ENCODE assay signal across 20 cellular contexts in genomic region chr3:189551007-189551406, GRCh38.
A peak's percentile ranks its signal among the peaks of the same experiment; 100 is the strongest.
DNase-seq lines count a peak whose midpoint lies in the region; ATAC-seq and TF ChIP-seq lines count a peak whose summit lies in the region.
"Had no signal": no experiment of that assay in that cellular context is flagged by ENCODE, and none has a peak within 500 bp of the region (broad histone marks: within the 10 kb centered on the region; RNA-seq: fewer than 3 reads in every experiment).

No MANE protein-coding gene starts in this region.

- H3K4me3 ChIP-seq in HCT116 (replicated peaks in 1 of 2; ENCODE audit: low read depth in 1 of 2, low read length in 2 of 2), result no peak overlapping the region
- no peak overlapping the region for H3K4me3 ChIP-seq in HEK293 (ENCODE audit: low read depth, low read length)
- H3K4me3 ChIP-seq in astrocyte of the spinal cord (ENCODE audit: low read depth, low read length), result no peak overlapping the region
- no peak overlapping the region for H3K4me3 ChIP-seq in neural progenitor cell
- no peak overlapping the region for H3K4me3 ChIP-seq in Caco-2 (ENCODE audit: low read depth, low read length)
- H3K4me3 ChIP-seq: BLaER1 had no signal

- in situ Hi-C loops in astrocyte of the spinal cord (cut with HindIII; ENCODE audit: low sequenced_read_pairs), result no loop called here

- TF ChIP-seq CTCF in HCT116 (IDR thresholded peaks at IDR 0.05 in 2 of 3, conservative IDR thresholded peaks at IDR 0.05 in 1 of 3; ENCODE audit: borderline replicate concordance in 1 of 3, insufficient read depth in 1 of 3, low read depth in 2 of 3, low read length in 2 of 3), result no peak
- no peak for TF ChIP-seq CTCF in HEK293 (tag by site-specific recombination; IDR thresholded peaks at IDR 0.05)
- TF ChIP-seq CTCF in astrocyte of the spinal cord (IDR thresholded peaks at IDR 0.05; ENCODE audit: low read depth, low read length), result no peak
- no peak for TF ChIP-seq CTCF in neural progenitor cell (IDR thresholded peaks at IDR 0.05)
- TF ChIP-seq CTCF in Caco-2 (IDR thresholded peaks at IDR 0.05; ENCODE audit: insufficient read depth in 1 of 2, low read depth in 1 of 2, low read length in 1 of 2, severe bottlenecking in 1 of 2, unreplicated experiment in 1 of 2), result no peak

- POLR2A ChIA-PET in HCT116 (lab: Charles Lee) (no interaction called here), HEK293 (lab: Yijun Ruan, JAX) (no interaction called here), Caco-2 (lab: Charles Lee) (no interaction called here)

- H4K20me1 ChIP-seq in HCT116 (ENCODE audit: insufficient read depth) (no peaks in the 10 kb centered on the region), neural progenitor cell (ENCODE audit: low read depth) (no peaks in the 10 kb centered on the region)
- H4K20me1 ChIP-seq: BLaER1 had no signal

- H3K4me1 ChIP-seq in HCT116 (ENCODE audit: control insufficient read depth in 1 of 2, insufficient read depth in 2 of 2, low read length in 2 of 2) (no peaks in the 10 kb centered on the region), HEK293 (ENCODE audit: control insufficient read depth, insufficient read depth, low read length) (no peaks in the 10 kb centered on the region), neural progenitor cell (no peaks in the 10 kb centered on the region), Caco-2 (no peaks in the 10 kb centered on the region)
- H3K4me1 ChIP-seq: BE2C, BLaER1 had no signal

- H3K4me2 ChIP-seq in HCT116 (ENCODE audit: low read length), result no peak overlapping the region
- no peak overlapping the region for H3K4me2 ChIP-seq in neural progenitor cell
- H3K4me2 ChIP-seq: BLaER1 had no signal

- no peaks in the 10 kb centered on the region for H3K36me3 Mint-ChIP-seq in neural progenitor cell
- no peaks in the 10 kb centered on the region for H3K36me3 Mint-ChIP-seq in Caco-2 (ENCODE audit: insufficient read depth, unreplicated experiment)
- H3K36me3 Mint-ChIP-seq: CD14-positive monocyte had no signal

- H3K79me2 ChIP-seq in HCT116 (ENCODE audit: insufficient read depth, low read length) (no peaks in the 10 kb centered on the region), neural progenitor cell (ENCODE audit: low read depth) (no peaks in the 10 kb centered on the region)

- no peaks in the 10 kb centered on the region for H3K36me3 ChIP-seq in HCT116 (ENCODE audit: control insufficient read depth in 1 of 2, insufficient read depth in 2 of 2, low read length in 2 of 2)
- H3K36me3 ChIP-seq in HEK293 (ENCODE audit: control insufficient read depth in 2 of 2, insufficient read depth in 1 of 2, low read length in 2 of 2), result no peaks in the 10 kb centered on the region
- H3K36me3 ChIP-seq in neural progenitor cell, result no peaks in the 10 kb centered on the region
- H3K36me3 ChIP-seq in Caco-2 (ENCODE audit: control insufficient read depth, insufficient read depth, low read length), result no peaks in the 10 kb centered on the region
- H3K36me3 ChIP-seq: BE2C, BLaER1 had no signal

- H3K4me1 Mint-ChIP-seq in neural progenitor cell, result no peaks in the 10 kb centered on the region
- no peaks in the 10 kb centered on the region for H3K4me1 Mint-ChIP-seq in Caco-2 (ENCODE audit: low read depth, unreplicated experiment)
- H3K4me1 Mint-ChIP-seq: CD14-positive monocyte; CD4-positive, alpha-beta memory T cell; CD8-positive, alpha-beta memory T cell had no signal

- no peak overlapping the region for H2AFZ ChIP-seq in HCT116 (ENCODE audit: low read depth, low read length, poor library complexity, severe bottlenecking)
- no peak overlapping the region for H2AFZ ChIP-seq in neural progenitor cell (replicated peaks)

- peaks cover 0 to 10% of the 10 kb centered on the region in 2 experiments; a peak in 2 of 4 replicates for H3K9me3 ChIP-seq in HCT116 (ENCODE audit: control insufficient read depth in 1 of 2, insufficient read depth in 1 of 2, low read depth in 1 of 2, low read length in 2 of 2)
- H3K9me3 ChIP-seq in HEK293 (ENCODE audit: control insufficient read depth, insufficient read depth, low read depth, low read length), result no peaks in the 10 kb centered on the region
- no peaks in the 10 kb centered on the region for H3K9me3 ChIP-seq in neural progenitor cell (ENCODE audit: low read depth)
- peaks cover 4% of the 10 kb centered on the region; the same call in 1 of the 2 replicates for H3K9me3 ChIP-seq in Caco-2
- H3K9me3 ChIP-seq: BE2C had no signal

- no peak overlapping the region for H3K9ac ChIP-seq in HCT116 (ENCODE audit: low read length)
- no peak overlapping the region for H3K9ac ChIP-seq in neural progenitor cell
- H3K9ac ChIP-seq: BLaER1 had no signal

- DNase-seq in HCT116 (ENCODE audit: low read depth, low spot score), result no peak
- DNase-seq in astrocyte of the spinal cord (ENCODE audit: low read depth, low spot score), result peak; percentile 4
- DNase-seq in myocyte (ENCODE audit: low read depth), result peak; percentile 13
- no peak for DNase-seq in neural progenitor cell (ENCODE audit: low spot score)
- no peak for DNase-seq in Caco-2
- no peak for DNase-seq in activated CD4-positive, CD25-positive, alpha-beta regulatory T cell (lab: John Stamatoyannopoulos, UW)
- DNase-seq: 8988T; ACHN; BE2C; C1 segment of cervical spinal cord; Calu3; CD4-positive, alpha-beta memory T cell; CD4-positive, CD25-positive, alpha-beta regulatory T cell; CD8-positive, alpha-beta memory T cell; COR-L47; DMS79 treated with DMSO at 0.1 percent for 48 hours; GF-D8 had no signal

- no peak overlapping the region for H3K27ac Mint-ChIP-seq in neural progenitor cell
- no peak overlapping the region for H3K27ac Mint-ChIP-seq in Caco-2 (ENCODE audit: unreplicated experiment)
- H3K27ac Mint-ChIP-seq: CD14-positive monocyte; CD4-positive, alpha-beta memory T cell; CD4-positive, CD25-positive, alpha-beta regulatory T cell; CD8-positive, alpha-beta memory T cell had no signal

- no peak for TF ChIP-seq RAD21 in HCT116 (IDR thresholded peaks at IDR 0.05; ENCODE audit: low read depth)

- RAD21 ChIA-PET in HCT116 (lab: Charles Lee; ENCODE audit: low non-redundant PET in 1 of 2, low total read pairs in 2 of 2, uncharacterized antibody in 2 of 2, unreplicated experiment in 2 of 2), result no interaction called here

- no peaks in the 10 kb centered on the region for H3K27me3 ChIP-seq in HCT116 (ENCODE audit: insufficient read depth, low read length)
- H3K27me3 ChIP-seq in neural progenitor cell, result no peaks in the 10 kb centered on the region
- no peaks in the 10 kb centered on the region for H3K27me3 ChIP-seq in Caco-2 (replicated peaks; ENCODE audit: control insufficient read depth, insufficient read depth, low read length)
- H3K27me3 ChIP-seq: BE2C, BLaER1 had no signal

- H3F3A ChIP-seq in neural progenitor cell (ENCODE audit: low read depth), result no peaks in the 10 kb centered on the region

- peaks cover 3% of the 10 kb centered on the region for H3K27me3 Mint-ChIP-seq in neural progenitor cell (ENCODE audit: insufficient read depth, low read depth)
- H3K27me3 Mint-ChIP-seq in Caco-2 (ENCODE audit: insufficient read depth, unreplicated experiment), result no peaks in the 10 kb centered on the region
- H3K27me3 Mint-ChIP-seq: CD4-positive, alpha-beta memory T cell; CD4-positive, CD25-positive, alpha-beta regulatory T cell; CD8-positive, alpha-beta memory T cell had no signal

- H3K4me3 Mint-ChIP-seq in neural progenitor cell, result no peak overlapping the region
- no peak overlapping the region for H3K4me3 Mint-ChIP-seq in Caco-2 (ENCODE audit: unreplicated experiment)
- H3K4me3 Mint-ChIP-seq: CD14-positive monocyte; CD4-positive, alpha-beta memory T cell; CD4-positive, CD25-positive, alpha-beta regulatory T cell; CD8-positive, alpha-beta memory T cell had no signal

- H3K9me2 ChIP-seq in HCT116 (ENCODE audit: insufficient read depth), result no peaks in the 10 kb centered on the region

- intact Hi-C loops in HCT116 (cut with micrococcal nuclease), result no loop called here
- intact Hi-C loops in Caco-2 (cut with micrococcal nuclease; ENCODE audit: unreplicated experiment), result no loop called here

- CTCF ChIA-PET in HCT116 (lab: Charles Lee), result no interaction called here
- CTCF ChIA-PET in HEK293 (lab: Yijun Ruan, JAX), result interaction anchor here (0.7 kb wide), 1 partner anchor 218 kb away, joined by 3 read pairs; no protein-coding TSS in a partner anchor
- CTCF ChIA-PET in Caco-2 (lab: Charles Lee), result no interaction called here

- no peak for TF ChIP-seq POLR2A in HCT116 (IDR thresholded peaks at IDR 0.05; ENCODE audit: borderline replicate concordance, extremely low read depth, insufficient read depth, insufficient read length)

- no TSS peak for BruUV-seq in HCT116 (replicated peaks; lab: Mats Ljungman, UMichigan)
- BruUV-seq in Caco-2 (replicated peaks; lab: Mats Ljungman, UMichigan), result no TSS peak

- H3K27ac ChIP-seq in HCT116 (ENCODE audit: low read depth, low read length), result no peak overlapping the region
- H3K27ac ChIP-seq in HEK293 (ENCODE audit: extremely low read depth, low read depth, low read length), result no peak overlapping the region
- no peak overlapping the region for H3K27ac ChIP-seq in neural progenitor cell
- H3K27ac ChIP-seq: BLaER1 had no signal

- H3K9me3 Mint-ChIP-seq in neural progenitor cell (peaks cover 6% of the 10 kb centered on the region), Caco-2 (ENCODE audit: unreplicated experiment) (peaks cover 15% of the 10 kb centered on the region)

- ATAC-seq in HCT116, result no peak

TF ChIP-seq in HCT116, 20 proteins besides CTCF, POLR2A, EP300 and RAD21:
- TF ChIP-seq CBX3 (IDR thresholded peaks at IDR 0.05; ENCODE audit: low read depth) (peak; percentile 58; the same call in 1 of the 2 replicates), POLR2AphosphoS5 (IDR thresholded peaks at IDR 0.05; ENCODE audit: low read depth, low read length) (no peak), CEBPB (IDR thresholded peaks at IDR 0.05; ENCODE audit: low read depth) (peak; percentile 45; the same call in 1 of the 2 replicates)

TF ChIP-seq in HEK293, 187 proteins besides CTCF, POLR2A, EP300 and RAD21:
- TF ChIP-seq SETDB1 (IDR thresholded peaks at IDR 0.05; ENCODE audit: insufficient read length, low read length) (peak; percentile 81), ZNF16 (tag by site-specific recombination; IDR thresholded peaks at IDR 0.05; ENCODE audit: low read depth) (no peak)

Comparison
In these comparisons a context has a peak if more than half of its experiments do, and no peak if none do; other contexts are left out.
1. DNase-seq: peak in astrocyte of the spinal cord (single experiment) and myocyte (single experiment); none in HCT116 (single experiment), neural progenitor cell (single experiment), Caco-2 (0 of 2) and activated CD4-positive, CD25-positive, alpha-beta regulatory T cell (0 of 4).